11 cellular contexts compared by ENCODE assay signal in genomic region chr7:471866-472639, GRCh38. TPM values are rescaled to one million over a fixed set of nuclear protein-coding genes. Genes with fewer than 3 reads are reported as not detected.
DNase-seq lines count a peak whose midpoint lies in the region; ATAC-seq and TF ChIP-seq lines count a peak whose summit lies in the region.
"Had no signal": no experiment of that assay in that cellular context is flagged by ENCODE, and none has a peak within 500 bp of the region (broad histone marks: within the 10 kb centered on the region; RNA-seq: fewer than 3 reads in every experiment).

No MANE protein-coding gene starts in this region.

- H3K4me1 ChIP-seq in fibroblast of lung (ENCODE audit: control insufficient read depth, extremely low read depth, insufficient read depth, low read length): peaks cover 13% of the 10 kb centered on the region

- H3K9me3 ChIP-seq in fibroblast of lung (ENCODE audit: control insufficient read depth, insufficient read depth, low read depth, low read length): no peaks in the 10 kb centered on the region

- H3K27me3 ChIP-seq in fibroblast of lung (ENCODE audit: control insufficient read depth, insufficient read depth, low read length): no peaks in the 10 kb centered on the region
- H3K27me3 ChIP-seq: neutrophil had no signal

- no peaks in the 10 kb centered on the region for H3K27me3 Mint-ChIP-seq in naive thymus-derived CD8-positive, alpha-beta T cell
- H3K27me3 Mint-ChIP-seq: activated CD8-positive, alpha-beta memory T cell treated with anti-CD3 and anti-CD28 coated beads, Interleukin-2, amount 10 ng/mL, durations not matched to agents 7 days and 5 days had no signal

- H3K27ac ChIP-seq in fibroblast of lung (ENCODE audit: insufficient read depth, low read length): peak overlapping the region; percentile 79
- H3K27ac ChIP-seq: neutrophil had no signal

- peaks cover 7 to 18% (median 13%) of the 10 kb centered on the region in 4 donors for H3K4me1 Mint-ChIP-seq in naive thymus-derived CD8-positive, alpha-beta T cell

- TF ChIP-seq CTCF in fibroblast of lung (conservative IDR thresholded peaks at IDR 0.05 in 1 of 2, IDR thresholded peaks at IDR 0.05 in 1 of 2; ENCODE audit: low read depth in 1 of 2, low read length in 2 of 2): no peak

- H3K9ac ChIP-seq in fibroblast of lung (ENCODE audit: insufficient read depth, low read length): peak overlapping the region; percentile 65

- ATAC-seq in naive thymus-derived CD8-positive, alpha-beta T cell: peak; percentile 35 to 49
- no peak for ATAC-seq in HG03095 (IDR thresholded peaks at IDR 0.05; ENCODE audit: unreplicated experiment)
- ATAC-seq: activated CD8-positive, alpha-beta memory T cell treated with anti-CD3 and anti-CD28 coated beads, Interleukin-2, amount 10 ng/mL, durations not matched to agents 7 days and 5 days had no signal

- H3K36me3 Mint-ChIP-seq in naive thymus-derived CD8-positive, alpha-beta T cell: no peaks in the 10 kb centered on the region
- H3K36me3 Mint-ChIP-seq: activated CD8-positive, alpha-beta memory T cell treated with anti-CD3 and anti-CD28 coated beads, Interleukin-2, amount 10 ng/mL, durations not matched to agents 7 days and 5 days had no signal

- DNase-seq in AG20443 (ENCODE audit: low spot score) (peak; percentile 79), NCI-H2171 treated with DMSO at 0.1 percent for 48 hours (lab: John Stamatoyannopoulos, UW) (peak; percentile 43), fibroblast of lung (ENCODE audit: low read depth in 2 of 2) (peak; percentile 98), NCI-H446 treated with DMSO at 0.1 percent for 48 hours (lab: John Stamatoyannopoulos, UW) (no peak), NCI-H2227 treated with DMSO at 0.1 percent for 48 hours (lab: John Stamatoyannopoulos, UW) (no peak), RKO (ENCODE audit: low spot score) (no peak)
- DNase-seq in naive thymus-derived CD8-positive, alpha-beta T cell: peak in 8 of 10 donors; percentile 11 to 61 (median 40)
- DNase-seq: activated CD8-positive, alpha-beta memory T cell treated with anti-CD3 and anti-CD28 coated beads, Interleukin-2, amount 10 ng/mL, durations not matched to agents 7 days and 5 days; KG1 had no signal

- no peaks in the 10 kb centered on the region for H3K36me3 ChIP-seq in fibroblast of lung (ENCODE audit: control insufficient read depth, insufficient read depth, low read length)
- H3K36me3 ChIP-seq: neutrophil had no signal

- peak overlapping the region in 8 of 10 donors; percentile 16 to 63 (median 42) for H3K4me3 Mint-ChIP-seq in naive thymus-derived CD8-positive, alpha-beta T cell
- H3K4me3 Mint-ChIP-seq: activated CD8-positive, alpha-beta memory T cell treated with anti-CD3 and anti-CD28 coated beads, Interleukin-2, amount 10 ng/mL, durations not matched to agents 7 days and 5 days had no signal

- no peak overlapping the region for H2AFZ ChIP-seq in fibroblast of lung (ENCODE audit: low read length)

- H3K79me2 ChIP-seq in fibroblast of lung (ENCODE audit: control insufficient read depth, insufficient read depth, low read length): no peaks in the 10 kb centered on the region

- POLR2A ChIA-PET in naive thymus-derived CD8-positive, alpha-beta T cell (lab: Charles Lee): interaction anchor here (1.3 kb wide), 1 partner anchor 40 kb away, joined by 3 read pairs; no protein-coding TSS in a partner anchor

- H3K4me3 ChIP-seq in fibroblast of lung (replicated peaks in 1 of 4; ENCODE audit: control extremely low read depth in 1 of 4, insufficient read depth in 1 of 4, low read depth in 3 of 4, low read length in 4 of 4): no peak overlapping the region

- no peak overlapping the region for H3K4me2 ChIP-seq in fibroblast of lung (ENCODE audit: extremely low read depth, insufficient read depth, low read length)

- H3K27ac Mint-ChIP-seq in naive thymus-derived CD8-positive, alpha-beta T cell: peak overlapping the region in 6 of 10 donors; percentile 68 to 89 (median 81)
- H3K27ac Mint-ChIP-seq: activated CD8-positive, alpha-beta memory T cell treated with anti-CD3 and anti-CD28 coated beads, Interleukin-2, amount 10 ng/mL, durations not matched to agents 7 days and 5 days had no signal

- H4K20me1 ChIP-seq in fibroblast of lung (ENCODE audit: control insufficient read depth, extremely low read depth, insufficient read depth, low read length): no peaks in the 10 kb centered on the region

- H3K9me3 Mint-ChIP-seq in naive thymus-derived CD8-positive, alpha-beta T cell: peaks cover 0 to 18% (median 3%) of the 10 kb centered on the region in 9 donors

RNA-seq across cellular contexts. Expression of gene PDGFA, which starts 47.6 kb away (rescaled TPM):
- 10.8 and 13.5 TPM in 2 replicates for total RNA-seq in fibroblast of lung
- 2.0 and 16.9 TPM in 2 replicates for polyA plus RNA-seq in fibroblast of lung
- 2.4 and 17.6 TPM in 2 replicates for polyA plus RNA-seq in fibroblast of lung (2012)
- 8.4 and 52.3 TPM in 2 replicates for polyA minus RNA-seq in fibroblast of lung (ENCODE audit: low replicate concordance)
- under 1 TPM; 0.21 to 0.30 TPM for total RNA-seq in naive thymus-derived CD8-positive, alpha-beta T cell
- polyA plus RNA-seq in naive thymus-derived CD8-positive, alpha-beta T cell: not detected

Comparison
In these comparisons a context has a peak if more than half of its experiments do, and no peak if none do; other contexts are left out.
1. DNase-seq: peak in AG20443 (single experiment), NCI-H2171 treated with DMSO at 0.1 percent for 48 hours (single experiment), fibroblast of lung (2 of 2) and naive thymus-derived CD8-positive, alpha-beta T cell (8 of 10); none in NCI-H446 treated with DMSO at 0.1 percent for 48 hours (single experiment), NCI-H2227 treated with DMSO at 0.1 percent for 48 hours (single experiment) and RKO (single experiment).